In genomic region chr15:22979069-22979698, GRCh38 we compare ENCODE assay signal across 8 cellular contexts. TPM values are rescaled to one million over a fixed set of nuclear protein-coding genes. Genes with fewer than 3 reads are reported as not detected.
DNase-seq lines count a peak whose midpoint lies in the region; ATAC-seq and TF ChIP-seq lines count a peak whose summit lies in the region.

No MANE protein-coding gene starts in this region.

- peaks cover 55% of the 10 kb centered on the region for H4K20me1 ChIP-seq in smooth muscle cell (ENCODE audit: low read depth)

- H2AFZ ChIP-seq in smooth muscle cell (ENCODE audit: low read depth): peak overlapping the region; percentile 51

- H3K27me3 ChIP-seq in breast epithelium (no peaks in the 10 kb centered on the region), smooth muscle cell (ENCODE audit: low read depth) (no peaks in the 10 kb centered on the region)

- ATAC-seq in HG03432 (IDR thresholded peaks at IDR 0.05; ENCODE audit: unreplicated experiment): peak; percentile 66

- peak overlapping the region; percentile 70 to 89 (median 89) for H3K4me3 ChIP-seq in breast epithelium
- H3K4me3 ChIP-seq in smooth muscle cell: peak overlapping the region; percentile 95

- H3K4me2 ChIP-seq in smooth muscle cell: peak overlapping the region; percentile 88

- peaks cover 57% of the 10 kb centered on the region for H3K79me2 ChIP-seq in smooth muscle cell (ENCODE audit: low read depth)

- no peak for TF ChIP-seq POLR2A in breast epithelium (IDR thresholded peaks at IDR 0.05)

- WGBS in smooth muscle cell (ENCODE audit: low lambda C conversion rate): 2% methylated on average over 54 of the region's 54 CpGs

- H3K27ac ChIP-seq in C4-2B: peak overlapping the region; percentile 93
- peak overlapping the region; percentile 91 to 95 for H3K27ac ChIP-seq in breast epithelium
- peak overlapping the region; percentile 86 for H3K27ac ChIP-seq in smooth muscle cell (ENCODE audit: low read depth)

- peak overlapping the region; percentile 89 for H3K9ac ChIP-seq in smooth muscle cell (ENCODE audit: low read depth)

- peak; percentile 31 for DNase-seq in GM19240 (ENCODE audit: insufficient read length, low spot score)
- DNase-seq in SK-N-DZ (ENCODE audit: low spot score): peak; percentile 40
- peak in 1 of 2 donors; percentile 59 for DNase-seq in breast epithelium (ENCODE audit: low spot score in 2 of 2)
- peak; percentile 36 for DNase-seq in inferior parietal cortex (ENCODE audit: extremely low spot score)
- DNase-seq in smooth muscle cell (lab: John Stamatoyannopoulos, UW; ENCODE audit: unreplicated experiment): no peak
- no peak for DNase-seq in putamen (ENCODE audit: low spot score)

- no peaks in the 10 kb centered on the region for H3F3A ChIP-seq in smooth muscle cell (ENCODE audit: low read depth)

- H3K36me3 ChIP-seq in breast epithelium: no peaks in the 10 kb centered on the region
- no peaks in the 10 kb centered on the region for H3K36me3 ChIP-seq in smooth muscle cell (ENCODE audit: low read depth)

- no peaks in the 10 kb centered on the region for H3K9me3 ChIP-seq in breast epithelium
- H3K9me3 ChIP-seq in smooth muscle cell (replicated peaks; ENCODE audit: low read depth): no peaks in the 10 kb centered on the region

- TF ChIP-seq CTCF in C4-2B (conservative IDR thresholded peaks at IDR 0.05) (no peak), breast epithelium (IDR thresholded peaks at IDR 0.05) (no peak), smooth muscle cell (IDR thresholded peaks at IDR 0.05; ENCODE audit: borderline replicate concordance, insufficient read depth, poor library complexity, severe bottlenecking) (no peak)

- intact Hi-C loops in breast epithelium (cut with DNase I; ENCODE audit: low total_unique reads): no loop called here

- peaks cover 3 to 10% of the 10 kb centered on the region in 2 donors for H3K4me1 ChIP-seq in breast epithelium
- H3K4me1 ChIP-seq in smooth muscle cell (ENCODE audit: low read depth): peaks cover 10% of the 10 kb centered on the region

RNA-seq across cellular contexts. Expression of gene CYFIP1, which starts 1.0 kb away (rescaled TPM):
- 70.3 and 81.9 TPM in 2 replicates for polyA plus RNA-seq in SK-N-DZ (2014; cell fraction: cytosol; rRNA removed)
- polyA plus RNA-seq in SK-N-DZ (2014; cell fraction: nucleus; rRNA removed): 67.9 and 92.8 TPM in 2 replicates
- total RNA-seq in breast epithelium (100 to 1,000 TPM in 2 of 3 donors, 10 to 100 TPM in 1; 97.9 to 128 (median 124) TPM), smooth muscle cell (65.2 and 86.2 TPM in 2 replicates)
- 67.6 and 69.6 TPM in 2 replicates for polyA plus RNA-seq in smooth muscle cell

Comparison
In these comparisons a context has a peak if more than half of its experiments do, and no peak if none do; other contexts are left out.
1. DNase-seq: peak in GM19240 (single experiment), SK-N-DZ (single experiment) and inferior parietal cortex (single experiment); none in smooth muscle cell (single experiment) and putamen (single experiment).
2. Peak in every context shown above with its lines, with median percentiles within 50 percentile points of each other: H3K27ac ChIP-seq.